Comparison of ENCODE assay signal across 1 cellular context in genomic region chr10:87915406-87915805, GRCh38.
TF ChIP-seq lines count a peak whose summit lies in the region.

No MANE protein-coding gene starts in this region.

TF ChIP-seq in SK-N-SH treated with all-trans-retinoic acid at 6 μM for 48 hours, 23 proteins besides CTCF, POLR2A, EP300 and RAD21 (continued from another document):
- TF ChIP-seq POU6F1 (CRISPR knock-in tag; IDR thresholded peaks at IDR 0.05; ENCODE audit: borderline replicate concordance, low read depth) (no peak), ZFP3 (CRISPR knock-in tag; IDR thresholded peaks at IDR 0.05) (no peak), ARNTL (CRISPR knock-in tag; IDR thresholded peaks at IDR 0.05; ENCODE audit: borderline replicate concordance, low read depth) (no peak), ZNF70 (CRISPR knock-in tag; IDR thresholded peaks at IDR 0.05) (no peak), CREB5 (CRISPR knock-in tag; IDR thresholded peaks at IDR 0.05; ENCODE audit: low read depth) (no peak), BACH2 (CRISPR knock-in tag; IDR thresholded peaks at IDR 0.05; ENCODE audit: borderline replicate concordance) (no peak), PPARA (CRISPR knock-in tag; IDR thresholded peaks at IDR 0.05; ENCODE audit: borderline replicate concordance) (no peak), PATZ1 (CRISPR knock-in tag; IDR thresholded peaks at IDR 0.05; ENCODE audit: borderline replicate concordance) (no peak), ZC3H10 (CRISPR knock-in tag; IDR thresholded peaks at IDR 0.05) (no peak), TSHZ2 (CRISPR knock-in tag; IDR thresholded peaks at IDR 0.05) (no peak), ZNF8 (CRISPR knock-in tag; IDR thresholded peaks at IDR 0.05) (no peak), TOX (CRISPR knock-in tag; IDR thresholded peaks at IDR 0.05; ENCODE audit: borderline replicate concordance) (no peak)
